ENCODE assay signal across 12 cellular contexts in the genomic region with DNA sequence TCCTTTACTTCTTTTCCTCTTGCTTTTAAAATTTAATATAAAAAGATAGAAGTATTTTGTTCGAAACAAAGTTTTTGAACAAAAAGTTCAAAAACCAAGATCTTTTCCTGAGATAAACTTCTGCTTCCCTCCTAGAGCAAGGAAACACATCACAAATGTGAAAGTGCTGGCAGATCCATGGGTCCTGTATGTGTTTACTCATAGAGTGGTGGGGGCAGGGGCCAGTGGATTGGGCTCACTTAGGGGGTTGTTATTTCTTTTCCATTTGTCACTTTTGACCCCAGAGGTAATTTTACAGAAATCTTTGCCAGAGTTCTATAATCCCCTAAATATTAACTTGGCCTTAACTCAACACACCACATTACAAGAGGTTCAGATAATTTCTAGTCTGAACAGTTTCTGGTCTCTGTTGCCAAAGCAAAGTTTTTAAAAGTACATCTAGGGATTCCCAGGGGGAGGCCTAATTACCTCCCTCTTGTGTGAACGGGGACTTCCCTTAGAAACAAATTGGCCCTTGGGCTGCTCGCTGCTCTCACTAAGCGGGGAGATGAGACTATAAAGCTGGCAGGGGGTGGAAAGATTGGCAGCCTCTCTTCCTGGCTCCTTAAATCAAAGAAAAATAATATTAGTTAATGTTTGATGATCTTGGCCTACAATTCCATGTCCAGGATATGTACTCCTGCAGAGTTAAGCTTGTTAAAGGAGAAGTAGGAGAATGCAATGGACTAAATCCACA.
DNase-seq lines count a peak whose midpoint lies in the region; ATAC-seq and TF ChIP-seq lines count a peak whose summit lies in the region.
"Had no signal": no experiment of that assay in that cellular context is flagged by ENCODE, and none has a peak within 500 bp of the region (broad histone marks: within the 10 kb centered on the region; RNA-seq: fewer than 3 reads in every experiment).

No MANE protein-coding gene starts in this region.

- no peak for TF ChIP-seq CTCF in 22Rv1 (IDR thresholded peaks at IDR 0.05)

- ATAC-seq in left lobe of liver (peak; percentile 76), GM21529 (IDR thresholded peaks at IDR 0.05; ENCODE audit: unreplicated experiment) (no peak), HG03175 (IDR thresholded peaks at IDR 0.05; ENCODE audit: unreplicated experiment) (no peak), HG03045 (IDR thresholded peaks at IDR 0.05; ENCODE audit: unreplicated experiment) (no peak)

- peak overlapping the region; percentile 29; the same call in 1 of the 2 replicates for H3K27ac ChIP-seq in 22Rv1

- DNase-seq in NCI-H1092 (lab: John Stamatoyannopoulos, UW): peak; percentile 34
- DNase-seq in brain pericyte (ENCODE audit: low read depth, low spot score): peak; percentile 88
- DNase-seq in left lobe of liver (ENCODE audit: low spot score): no peak
- no peak for DNase-seq in SIG-M5 treated with dmso at 0.1 percent for 504 hours (lab: John Stamatoyannopoulos, UW; ENCODE audit: unreplicated experiment)
- DNase-seq: activated CD4-positive, CD25-positive, alpha-beta regulatory T cell treated with anti-CD3 and anti-CD28 coated beads, Interleukin-2, amount 50 U/mL, for 72 hours; DMS153; NCI-H2107; stimulated activated CD4-positive, alpha-beta T cell treated with anti-CD3 and anti-CD28 coated beads, Interleukin-12 subunit alpha, Interleukin-12 subunit beta, amount 100 ng/mL, for 4 hours had no signal

Comparison
In these comparisons a context has a peak if more than half of its experiments do, and no peak if none do; other contexts are left out.
1. DNase-seq: peak in NCI-H1092 (single experiment) and brain pericyte (single experiment); none in left lobe of liver (single experiment) and SIG-M5 treated with dmso at 0.1 percent for 504 hours (single experiment).